In the genomic region with DNA sequence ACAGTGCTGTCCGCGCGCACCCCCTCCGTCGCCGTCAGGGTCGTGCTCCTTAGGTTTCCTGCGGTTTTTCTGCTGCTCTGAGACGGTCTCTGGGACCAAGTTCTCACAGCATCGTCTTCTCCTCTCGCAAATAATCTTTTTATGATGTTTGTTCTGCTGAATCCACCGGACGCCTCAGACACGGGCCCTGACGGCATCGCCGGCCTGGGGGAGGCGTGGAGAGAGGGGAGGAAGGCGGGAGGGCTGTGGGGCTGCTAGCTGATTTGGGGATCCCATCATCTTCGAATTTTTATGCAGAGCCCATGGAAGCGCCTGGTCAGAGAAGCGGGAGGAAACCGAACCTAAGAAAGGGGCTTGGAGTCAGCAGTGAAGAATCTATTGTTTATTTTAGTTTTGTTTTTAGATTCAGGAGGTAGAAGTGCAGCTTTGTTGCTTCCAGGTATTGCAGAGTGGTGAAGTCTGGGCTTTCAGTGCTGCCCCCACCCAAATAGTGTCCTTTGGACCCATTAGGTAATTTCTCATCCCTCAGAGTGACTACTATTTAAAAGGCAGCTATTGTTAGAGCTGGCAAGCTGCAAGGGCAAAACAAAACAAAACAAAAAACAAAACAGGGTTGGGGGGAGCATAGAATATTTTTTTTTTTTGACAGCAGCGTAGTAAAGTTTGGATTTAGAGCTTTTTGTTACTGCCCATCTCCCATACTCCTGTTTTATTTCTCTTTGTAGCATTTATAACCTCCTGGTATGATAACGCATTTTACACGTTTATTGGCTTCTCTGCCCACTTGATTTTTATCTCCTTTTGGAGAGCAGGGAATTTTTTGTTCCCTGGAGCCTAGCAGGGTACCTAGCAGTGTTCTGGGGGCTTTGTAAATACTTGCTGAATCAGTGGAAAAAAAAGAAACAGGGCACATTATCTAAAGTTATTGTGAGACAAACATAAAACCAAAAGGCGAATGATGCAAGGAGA, we compare ENCODE assay signal across 8 cellular contexts.
DNase-seq lines count a peak whose midpoint lies in the region; ATAC-seq and TF ChIP-seq lines count a peak whose summit lies in the region.

No MANE protein-coding gene starts in this region.

- no peak for TF ChIP-seq POLR2A in stomach (IDR thresholded peaks at IDR 0.05)

- TF ChIP-seq EP300 in stomach (IDR thresholded peaks at IDR 0.05): peak; percentile 1

- H2AFZ ChIP-seq in OCI-LY1 (ENCODE audit: low read length): no peak overlapping the region

- no peaks in the 10 kb centered on the region for H3K9me3 ChIP-seq in OCI-LY1 (ENCODE audit: low read length)
- no peaks in the 10 kb centered on the region for H3K9me3 ChIP-seq in lung (ENCODE audit: control insufficient read depth in 2 of 2, insufficient read depth in 1 of 2, low read length in 1 of 2)
- H3K9me3 ChIP-seq in stomach: no peaks in the 10 kb centered on the region

- H3K4me2 ChIP-seq in OCI-LY1 (ENCODE audit: low read length): peak overlapping the region; percentile 87

- intact Hi-C loops in stomach (cut with DNase I; ENCODE audit: low total_unique reads): no loop called here

- H3K9me2 ChIP-seq in OCI-LY1 (ENCODE audit: low read depth, low read length): no peaks in the 10 kb centered on the region

- WGBS in lung, 2 donors: 4 to 6% methylated on average over 27 of the region's 27 CpGs
- 3 to 6% (median 4%) methylated on average over 20 to 27 of the region's 27 CpGs for WGBS in stomach, 5 donors

- peak overlapping the region; percentile 68 for H3K9ac ChIP-seq in OCI-LY1 (ENCODE audit: low read length)

- no peaks in the 10 kb centered on the region for H4K20me1 ChIP-seq in OCI-LY1 (ENCODE audit: insufficient read depth, low read length)

- peaks cover 12% of the 10 kb centered on the region for H3K27me3 ChIP-seq in OCI-LY1 (ENCODE audit: insufficient read depth, low read length)
- no peaks in the 10 kb centered on the region for H3K27me3 ChIP-seq in lung (ENCODE audit: control insufficient read depth, insufficient read depth)
- no peaks in the 10 kb centered on the region for H3K27me3 ChIP-seq in stomach

- peak; percentile 30 for ATAC-seq in HG02588 (IDR thresholded peaks at IDR 0.05; ENCODE audit: unreplicated experiment)
- ATAC-seq in lung (ENCODE audit: insufficient read depth, low FRiP score): no peak

- no peak for TF ChIP-seq CTCF in OCI-LY1 (IDR thresholded peaks at IDR 0.05; ENCODE audit: low read length)
- TF ChIP-seq CTCF in lung (IDR thresholded peaks at IDR 0.05; ENCODE audit: control extremely low read depth, extremely low read depth): no peak
- no peak for TF ChIP-seq CTCF in stomach (IDR thresholded peaks at IDR 0.05)

- no peaks in the 10 kb centered on the region for H3K36me3 ChIP-seq in OCI-LY1 (ENCODE audit: insufficient read depth, low read length)
- no peaks in the 10 kb centered on the region for H3K36me3 ChIP-seq in lung (ENCODE audit: control insufficient read depth in 2 of 2, insufficient read depth in 2 of 2, low read length in 2 of 2)
- no peaks in the 10 kb centered on the region for H3K36me3 ChIP-seq in stomach

- H3K4me3 ChIP-seq in OCI-LY1 (ENCODE audit: low read depth, low read length, poor library complexity, severe bottlenecking) (peak overlapping the region; percentile 70), lung (peak overlapping the region; percentile 81), stomach (peak overlapping the region; percentile 57 to 76 (median 65))

- H3K27ac ChIP-seq in OCI-LY1 (ENCODE audit: low read depth, low read length, poor library complexity, severe bottlenecking) (no peak overlapping the region), lung (ENCODE audit: low read depth in 1 of 2, low read length in 1 of 2) (peak overlapping the region; percentile 96 to 99), stomach (peak overlapping the region; percentile 92 to 99 (median 94))

- H3F3A ChIP-seq in OCI-LY1 (ENCODE audit: insufficient read depth, low read length): no peaks in the 10 kb centered on the region

- no peaks in the 10 kb centered on the region for H3K79me2 ChIP-seq in OCI-LY1 (ENCODE audit: insufficient read depth, low read length)

- peak; percentile 45 for DNase-seq in activated CD4-positive, alpha-beta T cell treated with anti-CD3 and anti-CD28 coated beads for 48 hours
- DNase-seq in activated CD4-positive, alpha-beta T cell treated with anti-CD3 and anti-CD28 coated beads, Interleukin-2, amount 50 U/mL, for 1 hour: no peak
- DNase-seq in cerebellum (ENCODE audit: low spot score) (peak; percentile 39), lung (ENCODE audit: low spot score) (peak; percentile 34), stomach (peak; percentile 30), NCI-H2196 (lab: John Stamatoyannopoulos, UW; ENCODE audit: unreplicated experiment) (no peak)

- H3K4me1 ChIP-seq in OCI-LY1 (ENCODE audit: insufficient read depth, low read length, severe bottlenecking) (peaks cover 18% of the 10 kb centered on the region), lung (ENCODE audit: control insufficient read depth in 2 of 2, insufficient read depth in 2 of 2, low read length in 2 of 2) (peaks cover 1 to 7% of the 10 kb centered on the region in 2 donors), stomach (peaks cover 14 to 35% (median 25%) of the 10 kb centered on the region in 4 donors)

Comparison
In these comparisons a context has a peak if more than half of its experiments do, and no peak if none do; other contexts are left out.
1. DNase-seq: peak in activated CD4-positive, alpha-beta T cell treated with anti-CD3 and anti-CD28 coated beads for 48 hours (single experiment), cerebellum (single experiment), lung (single experiment) and stomach (single experiment); none in activated CD4-positive, alpha-beta T cell treated with anti-CD3 and anti-CD28 coated beads, Interleukin-2, amount 50 U/mL, for 1 hour (single experiment) and NCI-H2196 (single experiment).
2. Peak in every context shown above with its lines, with median percentiles within 50 percentile points of each other: H3K4me3 ChIP-seq.